In the genomic region with DNA sequence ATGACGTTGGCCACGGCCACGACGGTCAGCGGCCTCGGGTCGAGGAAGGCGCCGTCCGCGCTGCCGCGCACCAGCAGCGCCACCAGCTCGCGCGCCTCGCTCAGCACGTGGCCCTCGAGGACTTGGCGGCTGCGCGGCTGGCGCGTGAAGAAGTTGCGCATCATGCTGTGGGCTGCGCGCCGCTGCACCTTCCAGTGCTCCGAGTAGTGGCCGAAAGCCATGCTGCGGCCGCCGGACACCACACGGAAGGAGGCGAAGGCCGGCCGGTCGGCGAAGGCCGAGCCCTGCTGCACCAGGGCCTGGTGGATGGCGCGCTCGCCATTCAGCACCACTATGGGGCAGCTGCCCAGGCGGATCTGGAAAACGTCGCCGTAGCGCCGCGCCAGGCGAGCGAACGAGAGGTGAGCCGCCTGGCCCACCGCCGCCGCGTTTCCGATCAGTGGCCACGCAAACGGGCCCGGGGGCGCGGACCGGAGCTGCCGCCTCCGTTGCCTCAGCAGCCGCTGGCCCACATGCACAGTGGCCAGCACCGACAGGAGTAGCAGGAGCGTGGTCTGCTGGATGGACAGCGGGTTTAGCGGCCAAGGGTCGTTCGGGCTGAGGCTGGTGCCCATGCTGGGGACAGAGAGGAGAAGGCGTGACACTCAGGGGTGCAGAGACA, we compare ENCODE assay signal across 8 cellular contexts. TPM values are rescaled to one million over a fixed set of nuclear protein-coding genes. Genes with fewer than 3 reads are reported as not detected.
DNase-seq lines count a peak whose midpoint lies in the region; TF ChIP-seq lines count a peak whose summit lies in the region.

No MANE protein-coding gene starts in this region.

- intact Hi-C loops in PC-9 (cut with micrococcal nuclease; ENCODE audit: unreplicated experiment): loop anchor here (5.0 kb wide), 1 partner anchor 63 kb away; no protein-coding TSS in a partner anchor

- H3K36me3 ChIP-seq in PC-9 (ENCODE audit: low read depth) (peaks cover 14% of the 10 kb centered on the region; the same call in 1 of the 2 replicates), muscle layer of colon (ENCODE audit: insufficient read depth, low read length) (no peaks in the 10 kb centered on the region)

- no peak overlapping the region for H3K9ac ChIP-seq in muscle layer of colon (ENCODE audit: low read length)

- H3K27ac ChIP-seq in PC-9 (peak overlapping the region; percentile 98), muscle layer of colon (ENCODE audit: low read depth, low read length) (no peak overlapping the region)

- peak overlapping the region; percentile 79 for H2AFZ ChIP-seq in PC-9

- no TSS peak for BruUV-seq in PC-9 (replicated peaks; lab: Mats Ljungman, UMichigan)

- H3K4me2 ChIP-seq in PC-9: peak overlapping the region; percentile 90

- POLR2A ChIA-PET in PC-9 (lab: Charles Lee; ENCODE audit: unreplicated experiment): no interaction called here

- peaks cover 40% of the 10 kb centered on the region for H3F3A ChIP-seq in PC-9 (ENCODE audit: insufficient read depth, low read depth)

- 0 out of 2 replicates have a peak, but pooled peaks cover 4% of the 10 kb centered on the region for H4K20me1 ChIP-seq in PC-9 (ENCODE audit: insufficient read depth)

- H3K79me2 ChIP-seq in PC-9 (ENCODE audit: low read depth): peaks cover 78% of the 10 kb centered on the region

- H3K4me3 ChIP-seq in AG09309 (ENCODE audit: control insufficient read depth, low read depth, low read length) (peak overlapping the region; percentile 32), PC-9 (peak overlapping the region; percentile 69), epithelial cell of proximal tubule (ENCODE audit: low read depth, low read length) (peak overlapping the region; percentile 67), muscle layer of colon (ENCODE audit: low read depth in 1 of 2, low read length in 2 of 2) (peak overlapping the region; percentile 29 to 52)

- no peaks in the 10 kb centered on the region for H3K9me3 ChIP-seq in PC-9 (ENCODE audit: insufficient read depth, low read depth)
- H3K9me3 ChIP-seq in muscle layer of colon (ENCODE audit: low read length): no peaks in the 10 kb centered on the region

- no peaks in the 10 kb centered on the region for H3K27me3 ChIP-seq in PC-9 (ENCODE audit: insufficient read depth, low read depth)
- H3K27me3 ChIP-seq in muscle layer of colon (ENCODE audit: control insufficient read depth in 1 of 2, insufficient read depth in 2 of 2, low read length in 2 of 2): peaks cover 7 to 33% of the 10 kb centered on the region in 2 donors

- DNase-seq in AG09309 (ENCODE audit: low read depth) (no peak), PC-9 (peak; percentile 46 to 47), epithelial cell of proximal tubule (ENCODE audit: low read depth) (no peak), NCI-H1092 treated with DMSO at 0.1 percent for 48 hours (lab: John Stamatoyannopoulos, UW) (no peak), NCI-H2196 (lab: John Stamatoyannopoulos, UW; ENCODE audit: unreplicated experiment) (no peak)
- DNase-seq in stimulated activated naive CD4-positive, alpha-beta T cell treated with Interleukin-2 at 50 U/mL for 16 hours (lab: John Stamatoyannopoulos, UW): no peak
- no peak for DNase-seq in stimulated activated CD4-positive, alpha-beta T cell treated with anti-CD3 and anti-CD28 coated beads, Interleukin-4, amount 100 ng/mL, for 4 hours

- peaks cover 52% of the 10 kb centered on the region for H3K4me1 ChIP-seq in PC-9 (replicated peaks; ENCODE audit: insufficient read depth)
- peaks cover 5% of the 10 kb centered on the region for H3K4me1 ChIP-seq in muscle layer of colon (ENCODE audit: insufficient read depth, low read length)

- CTCF ChIA-PET in PC-9 (lab: Charles Lee): interaction anchor here (1.6 kb wide), 1 partner anchor 21 kb away, joined by 15 read pairs; no protein-coding TSS in a partner anchor

- H3K9me2 ChIP-seq in PC-9 (ENCODE audit: insufficient read depth): no peaks in the 10 kb centered on the region

- no peak for TF ChIP-seq CTCF in AG09309 (IDR thresholded peaks at IDR 0.05; ENCODE audit: control insufficient read depth, insufficient read depth, low read depth, low read length, missing control alignments)
- TF ChIP-seq CTCF in PC-9 (conservative IDR thresholded peaks at IDR 0.05): no peak
- TF ChIP-seq CTCF in epithelial cell of proximal tubule (conservative IDR thresholded peaks at IDR 0.05; ENCODE audit: low read depth, low read length): no peak

RNA-seq across cellular contexts. Expression of a gene that starts 1.0 kb away (rescaled TPM):
- total RNA-seq in PC-9 (2021): 36.3 and 39.4 TPM in 2 replicates
- total RNA-seq in epithelial cell of proximal tubule: 5.4 and 17.5 TPM in 2 replicates

Comparison
In these comparisons a context has a peak if more than half of its experiments do, and no peak if none do; other contexts are left out.
1. DNase-seq: peak in PC-9 (2 of 2); none in AG09309 (single experiment), epithelial cell of proximal tubule (single experiment), NCI-H1092 treated with DMSO at 0.1 percent for 48 hours (single experiment), NCI-H2196 (single experiment), stimulated activated naive CD4-positive, alpha-beta T cell treated with Interleukin-2 at 50 U/mL for 16 hours (single experiment) and stimulated activated CD4-positive, alpha-beta T cell treated with anti-CD3 and anti-CD28 coated beads, Interleukin-4, amount 100 ng/mL, for 4 hours (0 of 2).
2. Peak in every context shown above with its lines, with median percentiles within 50 percentile points of each other: H3K4me3 ChIP-seq.